ENCODE assay signal across 8 cellular contexts in genomic region chr6:16316741-16317251, GRCh38.
DNase-seq lines count a peak whose midpoint lies in the region; ATAC-seq, FAIRE-seq and TF ChIP-seq lines count a peak whose summit lies in the region.

No MANE protein-coding gene starts in this region.

- no peaks in the 10 kb centered on the region for H3K27me3 Mint-ChIP-seq in CD4-positive, alpha-beta memory T cell
- no peaks in the 10 kb centered on the region for H3K27me3 Mint-ChIP-seq in naive thymus-derived CD4-positive, alpha-beta T cell

- H3K36me3 Mint-ChIP-seq in CD4-positive, alpha-beta memory T cell = peaks cover 3 to 6% of the 10 kb centered on the region in 2 donors
- peaks cover 0 to 6% (median 0%) of the 10 kb centered on the region in 5 donors for H3K36me3 Mint-ChIP-seq in naive thymus-derived CD4-positive, alpha-beta T cell

- no peaks in the 10 kb centered on the region for H3K27me3 ChIP-seq in CD4-positive, alpha-beta memory T cell (ENCODE audit: insufficient read depth, low read length)
- H3K27me3 ChIP-seq in naive thymus-derived CD4-positive, alpha-beta T cell (ENCODE audit: control insufficient read depth in 2 of 2, insufficient read depth in 2 of 2, low read length in 2 of 2) = no peaks in the 10 kb centered on the region

- CTCF ChIA-PET in CD4-positive, alpha-beta memory T cell (lab: Charles Lee; ENCODE audit: partially characterized antibody) = interaction anchor here (0.7 to 10.0 kb wide), 12 partner anchors 8 to 470 kb away, joined by 3 to 150 read pairs (median 4); partner anchors contain the start of gene ATXN1
- CTCF ChIA-PET in naive thymus-derived CD4-positive, alpha-beta T cell (lab: Charles Lee) = interaction anchor here (0.8 to 4.4 kb wide), 4 partner anchors 13 to 454 kb away, joined by 3 to 35 read pairs (median 4); no protein-coding TSS in a partner anchor

- no peaks in the 10 kb centered on the region for H3K9me3 ChIP-seq in CD4-positive, alpha-beta memory T cell (ENCODE audit: control insufficient read depth in 1 of 2, low read length in 2 of 2)
- no peaks in the 10 kb centered on the region for H3K9me3 ChIP-seq in naive thymus-derived CD4-positive, alpha-beta T cell (ENCODE audit: control insufficient read depth in 2 of 3, low read length in 3 of 3)

- peak; percentile 63 to 69 (median 64) for DNase-seq in CD4-positive, alpha-beta memory T cell
- peak; percentile 73 for DNase-seq in H54 (ENCODE audit: insufficient read length, low spot score)
- DNase-seq in OCI-M1 (lab: John Stamatoyannopoulos, UW) = peak; percentile 74
- peak; percentile 57 for DNase-seq in central memory CD4-positive, alpha-beta T cell
- DNase-seq in naive thymus-derived CD4-positive, alpha-beta T cell = peak in 7 of 9 donors; percentile 47 to 70 (median 60)
- DNase-seq in ureter (ENCODE audit: low spot score) = no peak

- peak overlapping the region in 6 of 7 donors; percentile 65 to 94 (median 84) for H3K27ac Mint-ChIP-seq in CD4-positive, alpha-beta memory T cell
- peak overlapping the region in 6 of 9 donors; percentile 42 to 85 (median 48) for H3K27ac Mint-ChIP-seq in naive thymus-derived CD4-positive, alpha-beta T cell

- no peaks in the 10 kb centered on the region for H3K36me3 ChIP-seq in CD4-positive, alpha-beta memory T cell (ENCODE audit: insufficient read depth, low read length)
- no peaks in the 10 kb centered on the region for H3K36me3 ChIP-seq in naive thymus-derived CD4-positive, alpha-beta T cell (ENCODE audit: control insufficient read depth in 2 of 3, insufficient read depth in 3 of 3, low read length in 3 of 3)

- POLR2A ChIA-PET in CD4-positive, alpha-beta memory T cell (lab: Charles Lee; ENCODE audit: partially characterized antibody) = interaction anchor here (1.1 to 1.4 kb wide), 2 partner anchors 188 to 445 kb away, joined by 3 read pairs; partner anchors contain the start of genes ATXN1 and MYLIP
- POLR2A ChIA-PET in naive thymus-derived CD4-positive, alpha-beta T cell (lab: Charles Lee) = interaction anchor here (0.6 to 1.6 kb wide), 3 partner anchors 15 to 1949 kb away, joined by 3 to 5 read pairs (median 3); no protein-coding TSS in a partner anchor

- no peak for ATAC-seq in naive thymus-derived CD4-positive, alpha-beta T cell
- ATAC-seq in GM18861 (IDR thresholded peaks at IDR 0.05; ENCODE audit: unreplicated experiment) (no peak), HG03432 (IDR thresholded peaks at IDR 0.05; ENCODE audit: unreplicated experiment) (no peak)

- no peak for TF ChIP-seq POLR2A in H54 (IDR thresholded peaks at IDR 0.05; ENCODE audit: low read depth, low read length)

- no peaks in the 10 kb centered on the region for H3K9me3 Mint-ChIP-seq in CD4-positive, alpha-beta memory T cell
- peaks cover 0 to 2% (median 0%) of the 10 kb centered on the region in 11 donors for H3K9me3 Mint-ChIP-seq in naive thymus-derived CD4-positive, alpha-beta T cell

- peak; percentile 11 for FAIRE-seq in H54 (lab: Jason Lieb, UNC)

- H3K4me3 ChIP-seq in CD4-positive, alpha-beta memory T cell (ENCODE audit: low read length in 2 of 2) = no peak overlapping the region
- H3K4me3 ChIP-seq in naive thymus-derived CD4-positive, alpha-beta T cell (ENCODE audit: low read length) = no peak overlapping the region

- no peak overlapping the region for H3K27ac ChIP-seq in CD4-positive, alpha-beta memory T cell (ENCODE audit: low read depth, low read length)
- no peak overlapping the region for H3K27ac ChIP-seq in naive thymus-derived CD4-positive, alpha-beta T cell (ENCODE audit: low read depth, low read length)

- peaks cover 53% of the 10 kb centered on the region for H3K4me1 ChIP-seq in CD4-positive, alpha-beta memory T cell (ENCODE audit: insufficient read depth, low read length)
- H3K4me1 ChIP-seq in naive thymus-derived CD4-positive, alpha-beta T cell (ENCODE audit: control insufficient read depth in 2 of 2, insufficient read depth in 2 of 2, low read length in 2 of 2) = peaks cover 36 to 46% of the 10 kb centered on the region in 2 donors

- peaks cover 33 to 56% (median 46%) of the 10 kb centered on the region in 4 donors for H3K4me1 Mint-ChIP-seq in CD4-positive, alpha-beta memory T cell
- peaks cover 21 to 50% (median 49%) of the 10 kb centered on the region in 7 donors for H3K4me1 Mint-ChIP-seq in naive thymus-derived CD4-positive, alpha-beta T cell

- H3K4me3 Mint-ChIP-seq in CD4-positive, alpha-beta memory T cell = peak overlapping the region in 4 of 8 donors; percentile 11 to 35 (median 22)
- H3K4me3 Mint-ChIP-seq in naive thymus-derived CD4-positive, alpha-beta T cell = no peak overlapping the region

- intact Hi-C loops in CD4-positive, alpha-beta memory T cell (cut with micrococcal nuclease) = loop anchor here (1.0 kb wide), 1 partner anchor 16 kb away; no protein-coding TSS in a partner anchor
- intact Hi-C loops in naive thymus-derived CD4-positive, alpha-beta T cell (cut with micrococcal nuclease) = loop anchor here (1.0 kb wide), 2 partner anchors 16 to 93 kb away; no protein-coding TSS in a partner anchor
